Comparison of ENCODE assay signal across 1 cellular context in the genomic region with DNA sequence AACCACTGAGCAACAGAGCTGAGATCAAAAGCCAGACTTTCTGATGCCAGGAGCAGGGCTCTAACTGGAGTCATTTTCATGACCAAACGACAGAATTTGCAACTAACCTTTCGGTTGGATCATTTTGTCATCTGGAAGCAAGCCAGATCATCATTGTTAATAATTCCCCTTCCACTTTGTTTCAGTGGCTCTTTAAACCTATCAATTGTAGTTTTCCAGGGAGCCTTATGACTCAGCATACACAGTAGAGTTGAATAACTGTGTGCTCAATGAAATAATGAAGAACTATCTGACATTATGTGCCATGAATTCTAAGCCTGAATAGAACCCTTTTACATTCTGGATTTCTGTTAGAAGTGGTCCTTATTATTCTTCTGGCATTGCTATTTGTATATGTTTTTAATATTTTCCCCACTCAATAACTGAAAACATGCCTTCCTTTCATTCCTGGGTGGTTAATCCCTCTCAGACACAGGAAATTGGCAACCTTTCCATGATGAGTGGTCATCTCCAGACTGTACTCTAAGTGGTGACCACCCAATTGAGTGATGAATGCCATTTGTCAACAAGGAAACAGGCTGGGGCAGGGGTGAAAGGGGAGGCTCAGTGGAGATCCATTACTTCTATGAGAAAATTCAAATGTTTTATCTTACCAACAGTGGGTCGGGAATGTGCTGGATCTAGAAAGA.
A peak's percentile ranks its signal among the peaks of the same experiment; 100 is the strongest.
TF ChIP-seq lines count a peak whose summit lies in the region.

No MANE protein-coding gene starts in this region.

TF ChIP-seq in SK-N-SH, 30 proteins besides CTCF, POLR2A, EP300 and RAD21:
- TF ChIP-seq ZBTB33 (IDR thresholded peaks at IDR 0.05; ENCODE audit: borderline replicate concordance, low read depth) (no peak), PBX3 (IDR thresholded peaks at IDR 0.05) (peak; percentile 63), TAF1 (IDR thresholded peaks at IDR 0.05; ENCODE audit: borderline replicate concordance, low read depth, low read length) (no peak), NFIC (IDR thresholded peaks at IDR 0.05; ENCODE audit: borderline replicate concordance) (peak; percentile 47; the same call in 1 of the 2 replicates), TEAD4 (IDR thresholded peaks at IDR 0.05; ENCODE audit: borderline replicate concordance, insufficient read depth) (0 out of 2 replicates have a peak, but pooled peaks have one; percentile 29), TCF12 (IDR thresholded peaks at IDR 0.05) (peak; percentile 66), FOXM1 (IDR thresholded peaks at IDR 0.05; ENCODE audit: low read depth) (no peak), FOSL2 (IDR thresholded peaks at IDR 0.05; ENCODE audit: borderline replicate concordance, low read depth) (0 out of 2 replicates have a peak, but pooled peaks have one; percentile 31)
